10 cellular contexts compared by ENCODE assay signal in genomic region chr5:81335946-81336345, GRCh38. TPM values are rescaled to one million over a fixed set of nuclear protein-coding genes. Genes with fewer than 3 reads are reported as not detected.
"Had no signal": no experiment of that assay in that cellular context is flagged by ENCODE, and none has a peak within 500 bp of the region (broad histone marks: within the 10 kb centered on the region; RNA-seq: fewer than 3 reads in every experiment).

No MANE protein-coding gene starts in this region.

- FAIRE-seq: HepG2, HTR-8/SVneo had no signal

- DNase-seq: Karpas-422, KBM-7, KG1 had no signal

- H3K36me3 Mint-ChIP-seq: IgD-negative memory B cell had no signal

- H3K27ac Mint-ChIP-seq: IgD-negative memory B cell had no signal

- H3K9ac ChIP-seq: KMS-11 had no signal

- H3K27ac ChIP-seq: HL-60, KMS-11 had no signal

- H3K4me2 ChIP-seq: KMS-11 had no signal

- H3K4me3 Mint-ChIP-seq: IgD-negative memory B cell had no signal

- H3K27me3 Mint-ChIP-seq: IgD-negative memory B cell had no signal

- H3K4me1 Mint-ChIP-seq: IgD-negative memory B cell had no signal

RNA-seq across cellular contexts. Expression of gene ACOT12, which starts 58.0 kb away (rescaled TPM):
- total RNA-seq: HepG2, HT-29, HT1080 had no signal
- polyA plus RNA-seq: HepG2, IgD-negative memory B cell had no signal
